In genomic region chr16:23149993-23150364, GRCh38 we compare ENCODE assay signal across 8 cellular contexts. TPM values are rescaled to one million over a fixed set of nuclear protein-coding genes. Genes with fewer than 3 reads are reported as not detected.
A peak's percentile ranks its signal among the peaks of the same experiment; 100 is the strongest.
DNase-seq lines count a peak whose midpoint lies in the region; ATAC-seq, FAIRE-seq and TF ChIP-seq lines count a peak whose summit lies in the region.

No MANE protein-coding gene starts in this region.

- H3K36me3 ChIP-seq in Caco-2 (ENCODE audit: control insufficient read depth, insufficient read depth, low read length) (no peaks in the 10 kb centered on the region), Peyer's patch (no peaks in the 10 kb centered on the region), pancreas (no peaks in the 10 kb centered on the region)

- intact Hi-C loops in Caco-2 (cut with micrococcal nuclease; ENCODE audit: unreplicated experiment) (loop anchor here (1.0 to 5.0 kb wide), 2 partner anchors 68 to 284 kb away; no protein-coding TSS in a partner anchor), pancreas (cut with DNase I) (no loop called here)

- H3K4me1 Mint-ChIP-seq in Caco-2 (ENCODE audit: low read depth, unreplicated experiment) = no peaks in the 10 kb centered on the region

- no peaks in the 10 kb centered on the region for H3K9me3 ChIP-seq in Caco-2
- no peaks in the 10 kb centered on the region for H3K9me3 ChIP-seq in Peyer's patch
- no peaks in the 10 kb centered on the region for H3K9me3 ChIP-seq in pancreas

- no peak for DNase-seq in Caco-2
- DNase-seq in Peyer's patch = no peak
- DNase-seq in epithelial cell of esophagus (ENCODE audit: low read depth) = no peak
- DNase-seq in pancreas = no peak
- no peak for DNase-seq in cerebellum (ENCODE audit: low spot score)
- DNase-seq in NCI-H748 (lab: John Stamatoyannopoulos, UW; ENCODE audit: unreplicated experiment) = no peak

- CTCF ChIA-PET in Caco-2 (lab: Charles Lee) = no interaction called here

- H3K4me1 ChIP-seq in Caco-2 (peaks cover 8% of the 10 kb centered on the region), Peyer's patch (peaks cover 3 to 12% (median 4%) of the 10 kb centered on the region in 4 donors), pancreas (peaks cover 0 to 22% (median 4%) of the 10 kb centered on the region in 3 donors)

- BruUV-seq in Caco-2 (replicated peaks; lab: Mats Ljungman, UMichigan) = no TSS peak

- peaks cover under 1% of the 10 kb centered on the region for H3K27me3 Mint-ChIP-seq in Caco-2 (ENCODE audit: insufficient read depth, unreplicated experiment)

- TF ChIP-seq POLR2A in Peyer's patch (IDR thresholded peaks at IDR 0.05) = no peak

- no peaks in the 10 kb centered on the region for H3K9me3 Mint-ChIP-seq in Caco-2 (ENCODE audit: unreplicated experiment)

- WGBS in pancreas, 2 donors = 29 to 36% methylated on average over 4 of the region's 4 CpGs

- H3K4me3 Mint-ChIP-seq in Caco-2 (ENCODE audit: unreplicated experiment) = peak overlapping the region; percentile 92

- H3K4me3 ChIP-seq in Caco-2 (ENCODE audit: low read depth, low read length) (peak overlapping the region; percentile 53), Peyer's patch (peak overlapping the region; percentile 59 to 88 (median 72)), epithelial cell of esophagus (ENCODE audit: low read length) (peak overlapping the region; percentile 53), pancreas (peak overlapping the region; percentile 24 to 78 (median 46))

- no peaks in the 10 kb centered on the region for H3K27me3 ChIP-seq in Caco-2 (replicated peaks; ENCODE audit: control insufficient read depth, insufficient read depth, low read length)
- H3K27me3 ChIP-seq in Peyer's patch = no peaks in the 10 kb centered on the region
- no peaks in the 10 kb centered on the region for H3K27me3 ChIP-seq in pancreas

- TF ChIP-seq CTCF in Caco-2 (IDR thresholded peaks at IDR 0.05; ENCODE audit: insufficient read depth in 1 of 2, low read depth in 1 of 2, low read length in 1 of 2, severe bottlenecking in 1 of 2, unreplicated experiment in 1 of 2) = no peak
- no peak for TF ChIP-seq CTCF in Peyer's patch (IDR thresholded peaks at IDR 0.05)
- no peak for TF ChIP-seq CTCF in epithelial cell of esophagus (IDR thresholded peaks at IDR 0.05; ENCODE audit: insufficient read depth, low read depth, low read length, missing control alignments)
- no peak for TF ChIP-seq CTCF in pancreas (IDR thresholded peaks at IDR 0.05)

- H3K27ac Mint-ChIP-seq in Caco-2 (ENCODE audit: unreplicated experiment) = no peak overlapping the region

- no peak overlapping the region for H3K27ac ChIP-seq in Peyer's patch
- H3K27ac ChIP-seq in pancreas = peak overlapping the region in 1 of 4 donors; percentile 9

- POLR2A ChIA-PET in Caco-2 (lab: Charles Lee) = no interaction called here

- H3K36me3 Mint-ChIP-seq in Caco-2 (ENCODE audit: insufficient read depth, unreplicated experiment) = peaks cover 5% of the 10 kb centered on the region

- no peak for FAIRE-seq in pancreas (lab: Jason Lieb, UNC)

- no peak for ATAC-seq in pancreas
- ATAC-seq in GM18861 (IDR thresholded peaks at IDR 0.05; ENCODE audit: unreplicated experiment) = no peak
- ATAC-seq in GM21717 (IDR thresholded peaks at IDR 0.05; ENCODE audit: unreplicated experiment) = no peak

RNA-seq across cellular contexts. Expression of gene USP31, which starts 0.7 kb away (rescaled TPM):
- 11.3 and 11.9 TPM in 2 replicates for total RNA-seq in Caco-2 (2022)
- total RNA-seq in Peyer's patch = 10 to 100 TPM in 2 of 4 donors, 1 to 10 TPM in 2; 6.3 to 12.4 (median 10.5) TPM
- 1 to 10 TPM; 4.6 to 10.0 (median 5.7) TPM for total RNA-seq in pancreas
- polyA plus RNA-seq in pancreas = 1 to 10 TPM; 1.9 to 6.0 TPM
- 25.4 TPM for total RNA-seq in cerebellum

RNA-seq across cellular contexts. Expression of gene SCNN1G, which starts 32.6 kb away (rescaled TPM):
- total RNA-seq in Caco-2 (2022) (not detected in 2 replicates), Peyer's patch (1 to 10 TPM in 2 of 4 donors, under 1 TPM in 1, not detected in 1; 0.54 to 2.6 (median 1.4) TPM), pancreas (1 to 10 TPM in 5 of 6 donors, under 1 TPM in 1; 0.60 to 8.9 (median 2.4) TPM), cerebellum (0.27 TPM)
- 1 to 10 TPM; 4.8 to 6.2 TPM for polyA plus RNA-seq in pancreas
